Comparison of ENCODE assay signal across 8 cellular contexts in genomic region chr7:101251871-101252659, GRCh38. TPM values are rescaled to one million over a fixed set of nuclear protein-coding genes. Genes with fewer than 3 reads are reported as not detected.
A peak's percentile ranks its signal among the peaks of the same experiment; 100 is the strongest.
DNase-seq lines count a peak whose midpoint lies in the region; ATAC-seq and TF ChIP-seq lines count a peak whose summit lies in the region.

No MANE protein-coding gene starts in this region.

- peak overlapping the region; percentile 52 for H3K4me3 ChIP-seq in KMS-11 (IDR thresholded peaks at IDR 0.05; ENCODE audit: insufficient read depth, low read depth, low read length)
- H3K4me3 ChIP-seq in Panc1 (ENCODE audit: low read depth in 2 of 2, low read length in 2 of 2), result peak overlapping the region; percentile 57 to 85
- peak overlapping the region; percentile 82 for H3K4me3 ChIP-seq in mucosa of stomach (ENCODE audit: low read length)

- BruUV-seq in Panc1 (replicated peaks; lab: Mats Ljungman, UMichigan), result TSS peak; percentile 86

- no peaks in the 10 kb centered on the region for H4K20me1 ChIP-seq in KMS-11 (ENCODE audit: insufficient read depth)

- H3K4me1 ChIP-seq in KMS-11 (ENCODE audit: low read depth, poor library complexity, severe bottlenecking) (peaks cover 19% of the 10 kb centered on the region), Panc1 (ENCODE audit: control insufficient read depth, insufficient read depth, low read length) (peaks cover 5% of the 10 kb centered on the region), mucosa of stomach (ENCODE audit: control insufficient read depth, insufficient read depth, low read length) (peaks cover 10% of the 10 kb centered on the region)

- POLR2A ChIA-PET in Panc1 (lab: Charles Lee), result interaction anchor here (1.0 kb wide), 1 partner anchor 13 kb away, joined by 4 read pairs; no protein-coding TSS in a partner anchor

- in situ Hi-C loops in Panc1 (cut with HindIII; ENCODE audit: low pct_unique_long_range_greater_than_20kb, low sequenced_read_pairs), result no loop called here

- peak overlapping the region; percentile 85 for H3K27ac Mint-ChIP-seq in activated T-cell treated with anti-CD3 and anti-CD28 coated beads, Interleukin-2, amount 50 U/mL, for 72 hours

- DNase-seq in DMS79 treated with DMSO at 0.1 percent for 48 hours (lab: John Stamatoyannopoulos, UW), result peak; percentile 93
- DNase-seq in Panc1 (ENCODE audit: low read depth, low spot score), result peak; percentile 96
- peak; percentile 98 to 100 for DNase-seq in activated T-cell treated with anti-CD3 and anti-CD28 coated beads, Interleukin-2, amount 50 U/mL, for 72 hours
- DNase-seq in stimulated activated CD8-positive, alpha-beta memory T cell treated with anti-CD3 and anti-CD28 coated beads, Interleukin-4, amount 100 ng/mL, for 48 hours, result peak; percentile 99

- H3K36me3 ChIP-seq in KMS-11 (ENCODE audit: insufficient read depth) (no peaks in the 10 kb centered on the region), Panc1 (ENCODE audit: control insufficient read depth, insufficient read depth, low read length) (no peaks in the 10 kb centered on the region), mucosa of stomach (ENCODE audit: control insufficient read depth, insufficient read depth, low read length) (no peaks in the 10 kb centered on the region)

- peaks cover 6 to 7% of the 10 kb centered on the region in 2 donors for H3K36me3 Mint-ChIP-seq in activated T-cell treated with anti-CD3 and anti-CD28 coated beads, Interleukin-2, amount 50 U/mL, for 72 hours (ENCODE audit: insufficient read depth in 2 of 2)

- H3K27ac ChIP-seq in KMS-11, result peak overlapping the region; percentile 31; the same call in 1 of the 2 replicates
- H3K27ac ChIP-seq in Panc1 (ENCODE audit: low read length), result peak overlapping the region; percentile 91

- H3K9ac ChIP-seq in KMS-11 (peak overlapping the region; percentile 59; the same call in 1 of the 2 replicates), mucosa of stomach (ENCODE audit: low read length) (peak overlapping the region; percentile 84)

- intact Hi-C loops in Panc1 (cut with micrococcal nuclease; ENCODE audit: unreplicated experiment), result no loop called here

- H3K4me3 Mint-ChIP-seq in activated T-cell treated with anti-CD3 and anti-CD28 coated beads, Interleukin-2, amount 50 U/mL, for 72 hours, result peak overlapping the region; percentile 86 to 89

- H3K27me3 Mint-ChIP-seq in activated T-cell treated with anti-CD3 and anti-CD28 coated beads, Interleukin-2, amount 50 U/mL, for 72 hours (ENCODE audit: low read depth), result peaks cover 7% of the 10 kb centered on the region

- peak; percentile 96 for ATAC-seq in GM21786 (IDR thresholded peaks at IDR 0.05; ENCODE audit: unreplicated experiment)
- ATAC-seq in Panc1, result peak; percentile 100
- ATAC-seq in activated T-cell treated with anti-CD3 and anti-CD28 coated beads, Interleukin-2, amount 50 U/mL, for 72 hours (replicated peaks in 1 of 2), result peak; percentile 99
- ATAC-seq in esophagus mucosa, result peak; percentile 100

- H3K9me3 Mint-ChIP-seq in activated T-cell treated with anti-CD3 and anti-CD28 coated beads, Interleukin-2, amount 50 U/mL, for 72 hours, result no peaks in the 10 kb centered on the region

- no peaks in the 10 kb centered on the region for H3K9me3 ChIP-seq in Panc1 (ENCODE audit: control insufficient read depth, insufficient read depth, low read depth, low read length)
- no peaks in the 10 kb centered on the region for H3K9me3 ChIP-seq in mucosa of stomach (ENCODE audit: control insufficient read depth, low read length)

- peaks cover 27% of the 10 kb centered on the region for H3K79me2 ChIP-seq in KMS-11 (ENCODE audit: insufficient read depth, low read depth)

- CTCF ChIA-PET in Panc1 (lab: Charles Lee), result interaction anchor here (0.7 to 0.9 kb wide), 4 partner anchors 26 to 859 kb away, joined by 3 to 4 read pairs (median 3); no protein-coding TSS in a partner anchor

- H3K27me3 ChIP-seq in KMS-11 (ENCODE audit: insufficient read depth, low read depth) (peaks cover 25% of the 10 kb centered on the region), Panc1 (ENCODE audit: control insufficient read depth, insufficient read depth, low read length) (no peaks in the 10 kb centered on the region), mucosa of stomach (ENCODE audit: control insufficient read depth, insufficient read depth, low read length) (no peaks in the 10 kb centered on the region)

- peaks cover 22% of the 10 kb centered on the region for H3K4me1 Mint-ChIP-seq in activated T-cell treated with anti-CD3 and anti-CD28 coated beads, Interleukin-2, amount 50 U/mL, for 72 hours (ENCODE audit: low read depth)

- peak overlapping the region; percentile 73 for H2AFZ ChIP-seq in KMS-11 (ENCODE audit: low read depth)

- TF ChIP-seq CTCF in KMS-11 (conservative IDR thresholded peaks at IDR 0.05; ENCODE audit: low read depth, low read length), result no peak
- TF ChIP-seq CTCF in Panc1 (IDR thresholded peaks at IDR 0.05), result no peak

- H3K4me2 ChIP-seq in KMS-11, result peak overlapping the region; percentile 58

RNA-seq across cellular contexts. Expression of gene FIS1, which starts 7.2 kb away (rescaled TPM):
- total RNA-seq in Panc1 (2021; ENCODE audit: unreplicated experiment) (110 TPM), esophagus mucosa (143 TPM)
- 208 TPM for polyA plus RNA-seq in Panc1 (2012; ENCODE audit: insufficient read length)
- total RNA-seq in activated T-cell treated with anti-CD3 and anti-CD28 coated beads, Interleukin-2, amount 50 U/mL, for 72 hours, result 10 to 100 TPM; 78.4 to 87.2 TPM

RNA-seq across cellular contexts. Expression of gene CLDN15, which starts 14.5 kb away (rescaled TPM):
- total RNA-seq in Panc1 (2021; ENCODE audit: unreplicated experiment) (8.0 TPM), esophagus mucosa (2.9 TPM)
- polyA plus RNA-seq in Panc1 (2012; ENCODE audit: insufficient read length), result 5.3 TPM
- total RNA-seq in activated T-cell treated with anti-CD3 and anti-CD28 coated beads, Interleukin-2, amount 50 U/mL, for 72 hours, result 10 to 100 TPM; 27.8 to 28.7 TPM

RNA-seq across cellular contexts. Expression of gene ZNHIT1, which starts 34.1 kb away (rescaled TPM):
- total RNA-seq in Panc1 (2021; ENCODE audit: unreplicated experiment), result 69.7 TPM
- polyA plus RNA-seq in Panc1 (2012; ENCODE audit: insufficient read length), result 75.9 TPM
- 10 to 100 TPM; 36.6 to 38.9 TPM for total RNA-seq in activated T-cell treated with anti-CD3 and anti-CD28 coated beads, Interleukin-2, amount 50 U/mL, for 72 hours
- 53.8 TPM for total RNA-seq in esophagus mucosa

RNA-seq across cellular contexts. Expression of gene PLOD3, which starts 34.7 kb away (rescaled TPM):
- total RNA-seq in Panc1 (2021; ENCODE audit: unreplicated experiment) (93.0 TPM), esophagus mucosa (10.6 TPM)
- 122 TPM for polyA plus RNA-seq in Panc1 (2012; ENCODE audit: insufficient read length)
- 10 to 100 TPM; 28.8 to 34.4 TPM for total RNA-seq in activated T-cell treated with anti-CD3 and anti-CD28 coated beads, Interleukin-2, amount 50 U/mL, for 72 hours

RNA-seq across cellular contexts. Expression of gene MOGAT3, which starts 51.2 kb away (rescaled TPM):
- total RNA-seq in Panc1 (2021; ENCODE audit: unreplicated experiment), result 0.23 TPM
- polyA plus RNA-seq in Panc1 (2012; ENCODE audit: insufficient read length), result 0.11 TPM
- total RNA-seq in activated T-cell treated with anti-CD3 and anti-CD28 coated beads, Interleukin-2, amount 50 U/mL, for 72 hours, result not detected
- total RNA-seq in esophagus mucosa, result not detected

Comparison
In these comparisons a context has a peak if more than half of its experiments do, and no peak if none do; other contexts are left out.
1. Peak in every context shown above with its lines: DNase-seq, ATAC-seq, H3K4me3 ChIP-seq and H3K27ac ChIP-seq.